In the genomic region with DNA sequence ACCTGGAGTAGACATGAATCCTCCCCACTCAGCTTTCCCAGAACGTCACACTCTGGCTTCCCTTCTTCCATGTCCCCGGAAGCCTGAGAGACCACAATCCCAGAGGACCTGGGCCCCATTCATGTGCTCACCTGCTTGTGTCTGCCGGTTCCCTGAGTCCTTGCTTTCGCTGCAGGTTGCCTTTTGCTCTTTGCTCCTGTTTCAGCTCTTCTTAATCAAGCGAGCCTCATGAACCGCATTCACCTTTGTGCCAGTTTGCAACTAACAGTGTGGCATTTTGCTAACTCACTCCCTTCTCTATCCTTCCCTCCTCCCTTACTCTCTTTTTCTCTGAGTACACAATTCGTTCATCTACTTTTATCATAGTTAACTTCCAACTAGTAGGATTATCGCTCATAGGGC, we compare ENCODE assay signal across 1 cellular context.
TF ChIP-seq lines count a peak whose summit lies in the region.

No MANE protein-coding gene starts in this region.

TF ChIP-seq in HepG2, 621 proteins besides CTCF, POLR2A, EP300 and RAD21 (continues in another document):
- TF ChIP-seq NBN (conservative IDR thresholded peaks at IDR 0.05) (no peak), KDM6A (CRISPR knock-in tag; IDR thresholded peaks at IDR 0.05; ENCODE audit: low read depth) (peak; percentile 68), KAT2B (IDR thresholded peaks at IDR 0.05; ENCODE audit: borderline replicate concordance, low read depth, low read length) (no peak), ZNF772 (CRISPR knock-in tag; IDR thresholded peaks at IDR 0.05) (peak; percentile 51; the same call in 1 of the 2 replicates), TMF1 (CRISPR knock-in tag; IDR thresholded peaks at IDR 0.05; ENCODE audit: low read depth) (0 out of 2 replicates have a peak, but pooled peaks have one; percentile 1), FOXP1 (IDR thresholded peaks at IDR 0.05) (no peak), FOXP1 (CRISPR knock-in tag; IDR thresholded peaks at IDR 0.05) (peak; percentile 31; the same call in 1 of the 2 replicates), ARNT (IDR thresholded peaks at IDR 0.05) (no peak), SALL1 (CRISPR knock-in tag; IDR thresholded peaks at IDR 0.05) (peak; percentile 90), CEBPB (IDR thresholded peaks at IDR 0.05; ENCODE audit: borderline replicate concordance, low read depth, low read length) (no peak), NCOR1 (IDR thresholded peaks at IDR 0.05; ENCODE audit: borderline replicate concordance, low read length) (peak; percentile 58; the same call in 1 of the 2 replicates), ZMYM4 (CRISPR knock-in tag; IDR thresholded peaks at IDR 0.05) (0 out of 2 replicates have a peak, but pooled peaks have one; percentile 40), ZNF263 (CRISPR knock-in tag; IDR thresholded peaks at IDR 0.05) (peak; percentile 46; the same call in 1 of the 2 replicates), GABPA (IDR thresholded peaks at IDR 0.05; ENCODE audit: low read depth, low read length) (no peak), GABPA (CRISPR knock-in tag; IDR thresholded peaks at IDR 0.05; ENCODE audit: low read depth) (no peak; the same call in none of the 2 replicates), CBX1 (IDR thresholded peaks at IDR 0.05; ENCODE audit: low read depth) (no peak), FOSL2 (CRISPR knock-in tag; IDR thresholded peaks at IDR 0.05) (peak; percentile 33; the same call in 1 of the 2 replicates)
- TF ChIP-seq, protein P1, sequence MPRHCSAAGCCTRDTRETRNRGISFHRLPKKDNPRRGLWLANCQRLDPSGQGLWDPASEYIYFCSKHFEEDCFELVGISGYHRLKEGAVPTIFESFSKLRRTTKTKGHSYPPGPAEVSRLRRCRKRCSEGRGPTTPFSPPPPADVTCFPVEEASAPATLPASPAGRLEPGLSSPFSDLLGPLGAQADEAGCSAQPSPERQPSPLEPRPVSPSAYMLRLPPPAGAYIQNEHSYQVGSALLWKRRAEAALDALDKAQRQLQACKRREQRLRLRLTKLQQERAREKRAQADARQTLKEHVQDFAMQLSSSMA (CRISPR knock-in tag; IDR thresholded peaks at IDR 0.05): no peak
- TF ChIP-seq, protein P2, sequence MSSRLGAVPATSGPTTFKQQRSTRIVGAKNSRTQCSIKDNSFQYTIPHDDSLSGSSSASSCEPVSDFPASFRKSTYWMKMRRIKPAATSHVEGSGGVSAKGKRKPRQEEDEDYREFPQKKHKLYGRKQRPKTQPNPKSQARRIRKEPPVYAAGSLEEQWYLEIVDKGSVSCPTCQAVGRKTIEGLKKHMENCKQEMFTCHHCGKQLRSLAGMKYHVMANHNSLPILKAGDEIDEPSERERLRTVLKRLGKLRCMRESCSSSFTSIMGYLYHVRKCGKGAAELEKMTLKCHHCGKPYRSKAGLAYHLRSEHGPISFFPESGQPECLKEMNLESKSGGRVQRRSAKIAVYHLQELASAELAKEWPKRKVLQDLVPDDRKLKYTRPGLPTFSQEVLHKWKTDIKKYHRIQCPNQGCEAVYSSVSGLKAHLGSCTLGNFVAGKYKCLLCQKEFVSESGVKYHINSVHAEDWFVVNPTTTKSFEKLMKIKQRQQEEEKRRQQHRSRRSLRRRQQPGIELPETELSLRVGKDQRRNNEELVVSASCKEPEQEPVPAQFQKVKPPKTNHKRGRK (CRISPR knock-in tag; IDR thresholded peaks at IDR 0.05): no peak
- TF ChIP-seq, protein P3, sequence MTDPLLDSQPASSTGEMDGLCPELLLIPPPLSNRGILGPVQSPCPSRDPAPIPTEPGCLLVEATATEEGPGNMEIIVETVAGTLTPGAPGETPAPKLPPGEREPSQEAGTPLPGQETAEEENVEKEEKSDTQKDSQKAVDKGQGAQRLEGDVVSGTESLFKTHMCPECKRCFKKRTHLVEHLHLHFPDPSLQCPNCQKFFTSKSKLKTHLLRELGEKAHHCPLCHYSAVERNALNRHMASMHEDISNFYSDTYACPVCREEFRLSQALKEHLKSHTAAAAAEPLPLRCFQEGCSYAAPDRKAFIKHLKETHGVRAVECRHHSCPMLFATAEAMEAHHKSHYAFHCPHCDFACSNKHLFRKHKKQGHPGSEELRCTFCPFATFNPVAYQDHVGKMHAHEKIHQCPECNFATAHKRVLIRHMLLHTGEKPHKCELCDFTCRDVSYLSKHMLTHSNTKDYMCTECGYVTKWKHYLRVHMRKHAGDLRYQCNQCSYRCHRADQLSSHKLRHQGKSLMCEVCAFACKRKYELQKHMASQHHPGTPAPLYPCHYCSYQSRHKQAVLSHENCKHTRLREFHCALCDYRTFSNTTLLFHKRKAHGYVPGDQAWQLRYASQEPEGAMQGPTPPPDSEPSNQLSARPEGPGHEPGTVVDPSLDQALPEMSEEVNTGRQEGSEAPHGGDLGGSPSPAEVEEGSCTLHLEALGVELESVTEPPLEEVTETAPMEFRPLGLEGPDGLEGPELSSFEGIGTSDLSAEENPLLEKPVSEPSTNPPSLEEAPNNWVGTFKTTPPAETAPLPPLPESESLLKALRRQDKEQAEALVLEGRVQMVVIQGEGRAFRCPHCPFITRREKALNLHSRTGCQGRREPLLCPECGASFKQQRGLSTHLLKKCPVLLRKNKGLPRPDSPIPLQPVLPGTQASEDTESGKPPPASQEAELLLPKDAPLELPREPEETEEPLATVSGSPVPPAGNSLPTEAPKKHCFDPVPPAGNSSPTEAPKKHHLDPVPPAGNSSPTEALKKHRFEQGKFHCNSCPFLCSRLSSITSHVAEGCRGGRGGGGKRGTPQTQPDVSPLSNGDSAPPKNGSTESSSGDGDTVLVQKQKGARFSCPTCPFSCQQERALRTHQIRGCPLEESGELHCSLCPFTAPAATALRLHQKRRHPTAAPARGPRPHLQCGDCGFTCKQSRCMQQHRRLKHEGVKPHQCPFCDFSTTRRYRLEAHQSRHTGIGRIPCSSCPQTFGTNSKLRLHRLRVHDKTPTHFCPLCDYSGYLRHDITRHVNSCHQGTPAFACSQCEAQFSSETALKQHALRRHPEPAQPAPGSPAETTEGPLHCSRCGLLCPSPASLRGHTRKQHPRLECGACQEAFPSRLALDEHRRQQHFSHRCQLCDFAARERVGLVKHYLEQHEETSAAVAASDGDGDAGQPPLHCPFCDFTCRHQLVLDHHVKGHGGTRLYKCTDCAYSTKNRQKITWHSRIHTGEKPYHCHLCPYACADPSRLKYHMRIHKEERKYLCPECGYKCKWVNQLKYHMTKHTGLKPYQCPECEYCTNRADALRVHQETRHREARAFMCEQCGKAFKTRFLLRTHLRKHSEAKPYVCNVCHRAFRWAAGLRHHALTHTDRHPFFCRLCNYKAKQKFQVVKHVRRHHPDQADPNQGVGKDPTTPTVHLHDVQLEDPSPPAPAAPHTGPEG (CRISPR knock-in tag; IDR thresholded peaks at IDR 0.05): no peak
- TF ChIP-seq, protein P4, sequence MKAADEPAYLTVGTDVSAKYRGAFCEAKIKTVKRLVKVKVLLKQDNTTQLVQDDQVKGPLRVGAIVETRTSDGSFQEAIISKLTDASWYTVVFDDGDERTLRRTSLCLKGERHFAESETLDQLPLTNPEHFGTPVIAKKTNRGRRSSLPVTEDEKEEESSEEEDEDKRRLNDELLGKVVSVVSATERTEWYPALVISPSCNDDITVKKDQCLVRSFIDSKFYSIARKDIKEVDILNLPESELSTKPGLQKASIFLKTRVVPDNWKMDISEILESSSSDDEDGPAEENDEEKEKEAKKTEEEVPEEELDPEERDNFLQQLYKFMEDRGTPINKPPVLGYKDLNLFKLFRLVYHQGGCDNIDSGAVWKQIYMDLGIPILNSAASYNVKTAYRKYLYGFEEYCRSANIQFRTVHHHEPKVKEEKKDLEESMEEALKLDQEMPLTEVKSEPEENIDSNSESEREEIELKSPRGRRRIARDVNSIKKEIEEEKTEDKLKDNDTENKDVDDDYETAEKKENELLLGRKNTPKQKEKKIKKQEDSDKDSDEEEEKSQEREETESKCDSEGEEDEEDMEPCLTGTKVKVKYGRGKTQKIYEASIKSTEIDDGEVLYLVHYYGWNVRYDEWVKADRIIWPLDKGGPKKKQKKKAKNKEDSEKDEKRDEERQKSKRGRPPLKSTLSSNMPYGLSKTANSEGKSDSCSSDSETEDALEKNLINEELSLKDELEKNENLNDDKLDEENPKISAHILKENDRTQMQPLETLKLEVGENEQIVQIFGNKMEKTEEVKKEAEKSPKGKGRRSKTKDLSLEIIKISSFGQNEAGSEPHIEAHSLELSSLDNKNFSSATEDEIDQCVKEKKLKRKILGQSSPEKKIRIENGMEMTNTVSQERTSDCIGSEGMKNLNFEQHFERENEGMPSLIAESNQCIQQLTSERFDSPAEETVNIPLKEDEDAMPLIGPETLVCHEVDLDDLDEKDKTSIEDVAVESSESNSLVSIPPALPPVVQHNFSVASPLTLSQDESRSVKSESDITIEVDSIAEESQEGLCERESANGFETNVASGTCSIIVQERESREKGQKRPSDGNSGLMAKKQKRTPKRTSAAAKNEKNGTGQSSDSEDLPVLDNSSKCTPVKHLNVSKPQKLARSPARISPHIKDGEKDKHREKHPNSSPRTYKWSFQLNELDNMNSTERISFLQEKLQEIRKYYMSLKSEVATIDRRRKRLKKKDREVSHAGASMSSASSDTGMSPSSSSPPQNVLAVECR (CRISPR knock-in tag; IDR thresholded peaks at IDR 0.05; ENCODE audit: borderline replicate concordance): 0 out of 2 replicates have a peak, but pooled peaks have one; percentile 18
- TF ChIP-seq, protein P5, sequence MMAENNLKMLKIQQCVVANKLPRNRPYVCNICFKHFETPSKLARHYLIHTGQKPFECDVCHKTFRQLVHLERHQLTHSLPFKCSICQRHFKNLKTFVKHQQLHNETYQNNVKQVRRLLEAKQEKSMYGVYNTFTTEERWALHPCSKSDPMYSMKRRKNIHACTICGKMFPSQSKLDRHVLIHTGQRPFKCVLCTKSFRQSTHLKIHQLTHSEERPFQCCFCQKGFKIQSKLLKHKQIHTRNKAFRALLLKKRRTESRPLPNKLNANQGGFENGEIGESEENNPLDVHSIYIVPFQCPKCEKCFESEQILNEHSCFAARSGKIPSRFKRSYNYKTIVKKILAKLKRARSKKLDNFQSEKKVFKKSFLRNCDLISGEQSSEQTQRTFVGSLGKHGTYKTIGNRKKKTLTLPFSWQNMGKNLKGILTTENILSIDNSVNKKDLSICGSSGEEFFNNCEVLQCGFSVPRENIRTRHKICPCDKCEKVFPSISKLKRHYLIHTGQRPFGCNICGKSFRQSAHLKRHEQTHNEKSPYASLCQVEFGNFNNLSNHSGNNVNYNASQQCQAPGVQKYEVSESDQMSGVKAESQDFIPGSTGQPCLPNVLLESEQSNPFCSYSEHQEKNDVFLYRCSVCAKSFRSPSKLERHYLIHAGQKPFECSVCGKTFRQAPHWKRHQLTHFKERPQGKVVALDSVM (CRISPR knock-in tag; IDR thresholded peaks at IDR 0.05): no peak
- TF ChIP-seq, protein P6, sequence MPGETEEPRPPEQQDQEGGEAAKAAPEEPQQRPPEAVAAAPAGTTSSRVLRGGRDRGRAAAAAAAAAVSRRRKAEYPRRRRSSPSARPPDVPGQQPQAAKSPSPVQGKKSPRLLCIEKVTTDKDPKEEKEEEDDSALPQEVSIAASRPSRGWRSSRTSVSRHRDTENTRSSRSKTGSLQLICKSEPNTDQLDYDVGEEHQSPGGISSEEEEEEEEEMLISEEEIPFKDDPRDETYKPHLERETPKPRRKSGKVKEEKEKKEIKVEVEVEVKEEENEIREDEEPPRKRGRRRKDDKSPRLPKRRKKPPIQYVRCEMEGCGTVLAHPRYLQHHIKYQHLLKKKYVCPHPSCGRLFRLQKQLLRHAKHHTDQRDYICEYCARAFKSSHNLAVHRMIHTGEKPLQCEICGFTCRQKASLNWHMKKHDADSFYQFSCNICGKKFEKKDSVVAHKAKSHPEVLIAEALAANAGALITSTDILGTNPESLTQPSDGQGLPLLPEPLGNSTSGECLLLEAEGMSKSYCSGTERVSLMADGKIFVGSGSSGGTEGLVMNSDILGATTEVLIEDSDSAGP (CRISPR knock-in tag; IDR thresholded peaks at IDR 0.05; ENCODE audit: borderline replicate concordance): no peak
- TF ChIP-seq, protein P7, sequence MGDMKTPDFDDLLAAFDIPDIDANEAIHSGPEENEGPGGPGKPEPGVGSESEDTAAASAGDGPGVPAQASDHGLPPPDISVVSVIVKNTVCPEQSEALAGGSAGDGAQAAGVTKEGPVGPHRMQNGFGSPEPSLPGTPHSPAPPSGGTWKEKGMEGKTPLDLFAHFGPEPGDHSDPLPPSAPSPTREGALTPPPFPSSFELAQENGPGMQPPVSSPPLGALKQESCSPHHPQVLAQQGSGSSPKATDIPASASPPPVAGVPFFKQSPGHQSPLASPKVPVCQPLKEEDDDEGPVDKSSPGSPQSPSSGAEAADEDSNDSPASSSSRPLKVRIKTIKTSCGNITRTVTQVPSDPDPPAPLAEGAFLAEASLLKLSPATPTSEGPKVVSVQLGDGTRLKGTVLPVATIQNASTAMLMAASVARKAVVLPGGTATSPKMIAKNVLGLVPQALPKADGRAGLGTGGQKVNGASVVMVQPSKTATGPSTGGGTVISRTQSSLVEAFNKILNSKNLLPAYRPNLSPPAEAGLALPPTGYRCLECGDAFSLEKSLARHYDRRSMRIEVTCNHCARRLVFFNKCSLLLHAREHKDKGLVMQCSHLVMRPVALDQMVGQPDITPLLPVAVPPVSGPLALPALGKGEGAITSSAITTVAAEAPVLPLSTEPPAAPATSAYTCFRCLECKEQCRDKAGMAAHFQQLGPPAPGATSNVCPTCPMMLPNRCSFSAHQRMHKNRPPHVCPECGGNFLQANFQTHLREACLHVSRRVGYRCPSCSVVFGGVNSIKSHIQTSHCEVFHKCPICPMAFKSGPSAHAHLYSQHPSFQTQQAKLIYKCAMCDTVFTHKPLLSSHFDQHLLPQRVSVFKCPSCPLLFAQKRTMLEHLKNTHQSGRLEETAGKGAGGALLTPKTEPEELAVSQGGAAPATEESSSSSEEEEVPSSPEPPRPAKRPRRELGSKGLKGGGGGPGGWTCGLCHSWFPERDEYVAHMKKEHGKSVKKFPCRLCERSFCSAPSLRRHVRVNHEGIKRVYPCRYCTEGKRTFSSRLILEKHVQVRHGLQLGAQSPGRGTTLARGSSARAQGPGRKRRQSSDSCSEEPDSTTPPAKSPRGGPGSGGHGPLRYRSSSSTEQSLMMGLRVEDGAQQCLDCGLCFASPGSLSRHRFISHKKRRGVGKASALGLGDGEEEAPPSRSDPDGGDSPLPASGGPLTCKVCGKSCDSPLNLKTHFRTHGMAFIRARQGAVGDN (CRISPR knock-in tag; IDR thresholded peaks at IDR 0.05): peak; percentile 27; the same call in 1 of the 2 replicates
- TF ChIP-seq, protein P8, sequence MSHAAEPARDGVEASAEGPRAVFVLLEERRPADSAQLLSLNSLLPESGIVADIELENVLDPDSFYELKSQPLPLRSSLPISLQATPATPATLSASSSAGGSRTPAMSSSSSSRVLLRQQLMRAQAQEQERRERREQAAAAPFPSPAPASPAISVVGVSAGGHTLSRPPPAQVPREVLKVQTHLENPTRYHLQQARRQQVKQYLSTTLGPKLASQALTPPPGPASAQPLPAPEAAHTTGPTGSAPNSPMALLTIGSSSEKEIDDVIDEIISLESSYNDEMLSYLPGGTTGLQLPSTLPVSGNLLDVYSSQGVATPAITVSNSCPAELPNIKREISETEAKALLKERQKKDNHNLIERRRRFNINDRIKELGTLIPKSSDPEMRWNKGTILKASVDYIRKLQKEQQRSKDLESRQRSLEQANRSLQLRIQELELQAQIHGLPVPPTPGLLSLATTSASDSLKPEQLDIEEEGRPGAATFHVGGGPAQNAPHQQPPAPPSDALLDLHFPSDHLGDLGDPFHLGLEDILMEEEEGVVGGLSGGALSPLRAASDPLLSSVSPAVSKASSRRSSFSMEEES (CRISPR knock-in tag; IDR thresholded peaks at IDR 0.05): no peak; the same call in 1 of the 2 replicates
